In genomic region chr3:30418443-30418842, GRCh38 we compare ENCODE assay signal across 26 cellular contexts.
DNase-seq lines count a peak whose midpoint lies in the region; ATAC-seq, FAIRE-seq and TF ChIP-seq lines count a peak whose summit lies in the region.
"Had no signal": no experiment of that assay in that cellular context is flagged by ENCODE, and none has a peak within 500 bp of the region (broad histone marks: within the 10 kb centered on the region; RNA-seq: fewer than 3 reads in every experiment).

No MANE protein-coding gene starts in this region.

- H4K20me1 ChIP-seq in SK-N-SH (ENCODE audit: insufficient read depth) (no peaks in the 10 kb centered on the region), endothelial cell of umbilical vein (replicated peaks; ENCODE audit: control insufficient read depth, extremely low read depth, insufficient read depth, low read length) (no peaks in the 10 kb centered on the region)

- H3K27ac ChIP-seq in SK-N-SH (ENCODE audit: low read depth in 2 of 2, low read length in 1 of 2), result no peak overlapping the region
- no peak overlapping the region for H3K27ac ChIP-seq in endothelial cell of umbilical vein (ENCODE audit: insufficient read depth, low read depth, low read length)
- H3K27ac ChIP-seq in right lobe of liver, result no peak overlapping the region
- H3K27ac ChIP-seq in lower lobe of right lung, result no peak overlapping the region
- H3K27ac ChIP-seq: 22Rv1, HL-60, Peyer's patch, SK-N-MC had no signal

- no peak for TF ChIP-seq RAD21 in SK-N-SH (IDR thresholded peaks at IDR 0.05; ENCODE audit: low read length)

- H3K9me1 ChIP-seq in endothelial cell of umbilical vein (replicated peaks; ENCODE audit: control insufficient read depth, extremely low read depth, insufficient read depth, low read length), result no peaks in the 10 kb centered on the region

- H3K9me3 ChIP-seq in SK-N-SH (no peaks in the 10 kb centered on the region), endothelial cell of umbilical vein (replicated peaks; ENCODE audit: control insufficient read depth, insufficient read depth, low read length) (no peaks in the 10 kb centered on the region), right lobe of liver (no peaks in the 10 kb centered on the region), lower lobe of right lung (no peaks in the 10 kb centered on the region)
- H3K9me3 ChIP-seq: Peyer's patch had no signal

- H3F3A ChIP-seq in SK-N-SH (replicated peaks; ENCODE audit: insufficient read depth), result peaks cover 15% of the 10 kb centered on the region

- no peak for FAIRE-seq in endothelial cell of umbilical vein (lab: Jason Lieb, UNC)
- FAIRE-seq: GM12892, GM18507, H54, HTR-8/SVneo had no signal

- intact Hi-C loops in endothelial cell of umbilical vein (cut with micrococcal nuclease) (no loop called here), right lobe of liver (cut with DNase I) (no loop called here), lower lobe of right lung (cut with DNase I) (no loop called here)

- H3K4me1 ChIP-seq in SK-N-SH (ENCODE audit: control insufficient read depth in 1 of 2, insufficient read depth in 2 of 2, low read depth in 1 of 2, low read length in 1 of 2), result no peaks in the 10 kb centered on the region
- H3K4me1 ChIP-seq in endothelial cell of umbilical vein (ENCODE audit: control insufficient read depth, extremely low read depth, insufficient read depth, low read length), result no peaks in the 10 kb centered on the region
- no peaks in the 10 kb centered on the region for H3K4me1 ChIP-seq in right lobe of liver
- H3K4me1 ChIP-seq in lower lobe of right lung, result no peaks in the 10 kb centered on the region
- H3K4me1 ChIP-seq: Peyer's patch had no signal

- H3K4me3 ChIP-seq in SK-N-SH (ENCODE audit: low read depth in 2 of 2, low read length in 1 of 2), result no peak overlapping the region
- H3K4me3 ChIP-seq in endothelial cell of umbilical vein (replicated peaks in 1 of 3; ENCODE audit: insufficient read depth in 1 of 3, low read depth in 1 of 3, low read length in 3 of 3), result no peak overlapping the region
- no peak overlapping the region for H3K4me3 ChIP-seq in right lobe of liver
- H3K4me3 ChIP-seq in lower lobe of right lung, result no peak overlapping the region
- H3K4me3 ChIP-seq: Peyer's patch, SK-N-MC had no signal

- TF ChIP-seq EP300 in SK-N-SH (IDR thresholded peaks at IDR 0.05; ENCODE audit: borderline replicate concordance in 1 of 2, low read depth in 1 of 2, low read length in 1 of 2), result peak in 1 of 2 experiments; percentile 45; a peak in 1 of 4 replicates

- H3K4me2 ChIP-seq in SK-N-SH, result no peak overlapping the region
- H3K4me2 ChIP-seq in endothelial cell of umbilical vein (ENCODE audit: insufficient read depth, low read length), result no peak overlapping the region

- H3K27me3 ChIP-seq in SK-N-SH (ENCODE audit: insufficient read depth) (no peaks in the 10 kb centered on the region), endothelial cell of umbilical vein (ENCODE audit: control insufficient read depth in 2 of 2, insufficient read depth in 2 of 2, low read length in 2 of 2) (no peaks in the 10 kb centered on the region), right lobe of liver (no peaks in the 10 kb centered on the region), lower lobe of right lung (ENCODE audit: low read depth) (no peaks in the 10 kb centered on the region)
- H3K27me3 ChIP-seq: Peyer's patch had no signal

- H3K9ac ChIP-seq in SK-N-SH, result no peak overlapping the region
- no peak overlapping the region for H3K9ac ChIP-seq in endothelial cell of umbilical vein (replicated peaks; ENCODE audit: extremely low read depth, insufficient read depth, low read length)

- CTCF ChIA-PET in SK-N-SH (lab: Yijun Ruan, JAX) (no interaction called here), endothelial cell of umbilical vein (lab: Charles Lee) (no interaction called here)

- WGBS in SK-N-SH (ENCODE audit: low lambda C conversion rate), result 95% methylated on average over 1 of the region's 1 CpG
- 31% methylated on average over 1 of the region's 1 CpG for WGBS in right lobe of liver (ENCODE audit: insufficient coverage, low coverage, low lambda C conversion rate, missing lambda C conversion rate)

- TF ChIP-seq CTCF in SK-N-SH (IDR thresholded peaks at IDR 0.05) (no peak), endothelial cell of umbilical vein (IDR thresholded peaks at IDR 0.05; ENCODE audit: extremely low read depth in 1 of 2, insufficient read depth in 1 of 2, low read depth in 1 of 2, low read length in 2 of 2) (no peak), right lobe of liver (IDR thresholded peaks at IDR 0.05) (no peak), lower lobe of right lung (IDR thresholded peaks at IDR 0.05) (no peak)

- BruUV-seq in endothelial cell of umbilical vein (replicated peaks; lab: Mats Ljungman, UMichigan), result no TSS peak

- no peaks in the 10 kb centered on the region for H3K9me2 ChIP-seq in SK-N-SH

- no peaks in the 10 kb centered on the region; the same call in 1 of the 2 replicates for H3K79me2 ChIP-seq in SK-N-SH (ENCODE audit: insufficient read depth)
- no peaks in the 10 kb centered on the region for H3K79me2 ChIP-seq in endothelial cell of umbilical vein (ENCODE audit: control insufficient read depth, insufficient read depth, low read length)

- ATAC-seq in activated CD4-positive, CD25-positive, alpha-beta regulatory T cell treated with anti-CD3 and anti-CD28 coated beads, Interleukin-2, amount 50 U/mL, for 24 hours, result peak; percentile 55
- no peak for ATAC-seq in right lobe of liver
- ATAC-seq in lower lobe of right lung, result no peak
- ATAC-seq in GM21423 (IDR thresholded peaks at IDR 0.05; ENCODE audit: unreplicated experiment), result no peak

- POLR2A ChIA-PET in SK-N-SH (lab: Yijun Ruan, JAX), result no interaction called here
- POLR2A ChIA-PET in endothelial cell of umbilical vein (lab: Charles Lee), result no interaction called here

- no peak for TF ChIP-seq POLR2A in endothelial cell of umbilical vein (IDR thresholded peaks at IDR 0.05; ENCODE audit: low read depth, low read length)
- no peak for TF ChIP-seq POLR2A in right lobe of liver (IDR thresholded peaks at IDR 0.05)

- H2AFZ ChIP-seq in SK-N-SH (ENCODE audit: low read depth) (no peak overlapping the region), endothelial cell of umbilical vein (ENCODE audit: low read depth, low read length) (no peak overlapping the region)

- dilution Hi-C loops in endothelial cell of umbilical vein (cut with MboI; ENCODE audit: extremely low pct_ligation_motif_present, low sequenced_read_pairs), result no loop called here

- no peak for DNase-seq in activated CD4-positive, CD25-positive, alpha-beta regulatory T cell treated with anti-CD3 and anti-CD28 coated beads, Interleukin-2, amount 50 U/mL, for 72 hours
- DNase-seq in SK-N-SH, result no peak
- no peak for DNase-seq in endothelial cell of umbilical vein (ENCODE audit: low read depth, low spot score)
- DNase-seq in right lobe of liver, result no peak
- no peak for DNase-seq in hepatic stellate cell (ENCODE audit: low spot score)
- DNase-seq in lower lobe of right lung, result no peak
- DNase-seq: COR-L47, DMS 273 treated with DMSO at 0.1 percent for 48 hours, Kasumi-1, MM.1S, NCI-H1092, NCI-H1436 treated with DMSO at 0.1 percent for 48 hours, NCI-H2029 treated with DMSO at 0.1 percent for 48 hours, NCI-H2171, NCI-H446, Peyer's patch, Right ventricle myocardium superior had no signal

- H3K36me3 ChIP-seq in SK-N-SH (replicated peaks in 1 of 2; ENCODE audit: control insufficient read depth in 1 of 2, insufficient read depth in 2 of 2, low read length in 1 of 2) (no peaks in the 10 kb centered on the region), endothelial cell of umbilical vein (ENCODE audit: control insufficient read depth in 2 of 2, extremely low read depth in 1 of 2, insufficient read depth in 2 of 2, low read length in 2 of 2) (no peaks in the 10 kb centered on the region), right lobe of liver (no peaks in the 10 kb centered on the region), lower lobe of right lung (no peaks in the 10 kb centered on the region)
- H3K36me3 ChIP-seq: Peyer's patch had no signal

TF ChIP-seq in SK-N-SH, 30 proteins besides CTCF, POLR2A, EP300 and RAD21 (continues in another document):
- peak; percentile 61; the same call in 1 of the 2 replicates for TF ChIP-seq NFIC (IDR thresholded peaks at IDR 0.05; ENCODE audit: borderline replicate concordance)
- TF ChIP-seq FOXJ3 (CRISPR knock-in tag; IDR thresholded peaks at IDR 0.05), result no peak
- no peak for TF ChIP-seq RFX5 (IDR thresholded peaks at IDR 0.05; ENCODE audit: low read length)
- no peak for TF ChIP-seq SMC3 (IDR thresholded peaks at IDR 0.05; ENCODE audit: low read depth, low read length)
- no peak for TF ChIP-seq SIN3A (IDR thresholded peaks at IDR 0.05; ENCODE audit: borderline replicate concordance, low read depth, low read length)
- no peak for TF ChIP-seq NRF1 (IDR thresholded peaks at IDR 0.05; ENCODE audit: low read depth, low read length)
- no peak for TF ChIP-seq MAX (IDR thresholded peaks at IDR 0.05; ENCODE audit: low read depth)

TF ChIP-seq in endothelial cell of umbilical vein, 7 proteins besides CTCF, POLR2A, EP300 and RAD21:
- TF ChIP-seq GATA2 (IDR thresholded peaks at IDR 0.05; ENCODE audit: insufficient read depth, insufficient read length, low read depth, low read length) (peak; percentile 15), EZH2 (IDR thresholded peaks at IDR 0.05; ENCODE audit: borderline replicate concordance, low read depth, low read length, severe bottlenecking) (no peak)

Comparison
In these comparisons a context has a peak if more than half of its experiments do, and no peak if none do; other contexts are left out.
1. ATAC-seq: peak in activated CD4-positive, CD25-positive, alpha-beta regulatory T cell treated with anti-CD3 and anti-CD28 coated beads, Interleukin-2, amount 50 U/mL, for 24 hours (2 of 2); none in right lobe of liver (0 of 4), lower lobe of right lung (0 of 2) and GM21423 (single experiment).